ENCODE assay signal across 10 cellular contexts in the genomic region with DNA sequence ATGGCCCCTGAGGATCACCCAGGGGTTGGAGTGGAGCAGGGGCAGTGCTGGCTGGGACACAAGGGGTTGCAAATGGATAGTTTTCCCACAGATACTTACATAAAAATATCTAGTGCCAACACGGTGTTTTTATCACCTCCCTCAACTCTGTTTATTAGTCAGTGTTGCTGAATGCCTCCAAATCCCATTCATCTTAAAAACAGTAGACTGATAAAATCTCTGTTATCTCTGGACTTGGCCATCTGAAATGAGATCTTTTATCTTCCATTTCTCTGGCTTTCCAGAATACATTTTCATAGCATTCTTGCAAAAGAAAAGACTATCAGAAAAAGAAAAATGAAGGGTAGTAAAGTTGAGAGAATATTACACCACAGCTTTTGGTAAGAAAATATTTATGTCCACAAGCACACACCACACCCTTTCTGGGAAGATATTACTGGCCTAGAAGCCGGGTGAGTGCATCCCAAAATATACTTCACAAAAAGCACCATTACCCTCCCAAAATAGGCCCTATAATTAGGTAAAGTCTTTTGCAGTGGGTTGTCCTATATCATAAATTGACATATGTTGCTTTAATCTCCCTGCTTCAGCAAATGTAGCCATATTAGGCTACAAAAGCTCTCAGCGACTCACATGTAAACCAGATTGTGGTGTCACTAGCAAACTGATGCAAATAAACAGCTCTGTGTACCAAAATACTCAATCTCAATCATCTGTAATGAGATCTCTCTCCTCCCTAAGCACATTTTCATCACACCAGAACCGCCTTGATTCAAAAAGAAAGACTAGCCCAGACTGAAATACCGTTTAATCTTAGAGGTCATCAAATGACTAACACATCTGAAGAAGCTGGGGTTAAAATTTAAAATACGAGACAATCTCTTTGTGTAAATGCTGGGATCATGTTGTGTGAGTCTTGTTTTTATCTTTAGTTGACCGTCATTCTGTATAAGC.
A peak's percentile ranks its signal among the peaks of the same experiment; 100 is the strongest.
DNase-seq lines count a peak whose midpoint lies in the region; ATAC-seq and TF ChIP-seq lines count a peak whose summit lies in the region.
"Had no signal": no experiment of that assay in that cellular context is flagged by ENCODE, and none has a peak within 500 bp of the region (broad histone marks: within the 10 kb centered on the region; RNA-seq: fewer than 3 reads in every experiment).

No MANE protein-coding gene starts in this region.

- H3K9ac ChIP-seq in parathyroid adenoma, result no peak overlapping the region

- DNase-seq in GM10266 (ENCODE audit: extremely low spot score) (peak; percentile 23), NCI-H2171 (lab: John Stamatoyannopoulos, UW) (peak; percentile 30), GM20000 (ENCODE audit: low spot score) (no peak), ascending aorta (ENCODE audit: low spot score in 2 of 2) (no peak), CD14-positive monocyte (ENCODE audit: low spot score) (no peak)
- DNase-seq: activated CD8-positive, alpha-beta memory T cell treated with anti-CD3 and anti-CD28 coated beads, Interleukin-2, amount 50 U/mL, for 48 hours; DMS79 had no signal

- ATAC-seq in GM18498 (IDR thresholded peaks at IDR 0.05; ENCODE audit: unreplicated experiment), result no peak

- H3K4me1 ChIP-seq in parathyroid adenoma (peaks cover 13% of the 10 kb centered on the region), ascending aorta (peaks cover 0 to 3% of the 10 kb centered on the region in 2 donors)

- H3K27ac Mint-ChIP-seq in brain, result peak overlapping the region; percentile 22 to 89 (median 76)
- peak overlapping the region in 1 of 7 donors; percentile 50 for H3K27ac Mint-ChIP-seq in CD14-positive monocyte

- H3K27ac ChIP-seq in parathyroid adenoma, result peak overlapping the region; percentile 17
- H3K27ac ChIP-seq in ascending aorta, result no peak overlapping the region

- H3K4me1 Mint-ChIP-seq in brain (peaks cover 86% of the 10 kb centered on the region), CD14-positive monocyte (peaks cover 8% of the 10 kb centered on the region)

- TF ChIP-seq CTCF in GM10266 (IDR thresholded peaks at IDR 0.05; ENCODE audit: control insufficient read depth, insufficient read depth, low read depth, missing control alignments), result no peak
- TF ChIP-seq CTCF in brain (conservative IDR thresholded peaks at IDR 0.05), result no peak
- no peak for TF ChIP-seq CTCF in parathyroid adenoma (IDR thresholded peaks at IDR 0.05)
- TF ChIP-seq CTCF in GM20000 (IDR thresholded peaks at IDR 0.05; ENCODE audit: extremely low read depth, missing control alignments), result no peak
- TF ChIP-seq CTCF in ascending aorta (IDR thresholded peaks at IDR 0.05), result no peak
- no peak for TF ChIP-seq CTCF in CD14-positive monocyte (IDR thresholded peaks at IDR 0.05)

- peaks cover 49% of the 10 kb centered on the region for H3K36me3 Mint-ChIP-seq in brain
- peaks cover 52 to 66% of the 10 kb centered on the region in 2 donors for H3K36me3 Mint-ChIP-seq in CD14-positive monocyte

- peak overlapping the region; percentile 21 for H2AFZ ChIP-seq in parathyroid adenoma

- peaks cover 3% of the 10 kb centered on the region for H3K79me2 ChIP-seq in parathyroid adenoma

- H3K4me3 ChIP-seq in parathyroid adenoma (ENCODE audit: low read depth, low read length) (no peak overlapping the region), ascending aorta (no peak overlapping the region)

- no peaks in the 10 kb centered on the region for H3K27me3 ChIP-seq in parathyroid adenoma (ENCODE audit: control insufficient read depth, insufficient read depth, low read length)
- H3K27me3 ChIP-seq in ascending aorta, result no peaks in the 10 kb centered on the region

- H3K9me3 ChIP-seq in parathyroid adenoma (ENCODE audit: control insufficient read depth, low read length), result no peaks in the 10 kb centered on the region
- H3K9me3 ChIP-seq in ascending aorta, result no peaks in the 10 kb centered on the region

- H3K36me3 ChIP-seq in parathyroid adenoma (ENCODE audit: control insufficient read depth, insufficient read depth, low read length), result no peaks in the 10 kb centered on the region
- no peaks in the 10 kb centered on the region for H3K36me3 ChIP-seq in ascending aorta

- intact Hi-C loops in ascending aorta (cut with DNase I) (no loop called here), CD14-positive monocyte (cut with micrococcal nuclease) (no loop called here)

- no peaks in the 10 kb centered on the region for H3K27me3 Mint-ChIP-seq in brain
- H3K27me3 Mint-ChIP-seq in CD14-positive monocyte (ENCODE audit: low read depth in 3 of 3), result no peaks in the 10 kb centered on the region

- H3K9me3 Mint-ChIP-seq in brain (no peaks in the 10 kb centered on the region), CD14-positive monocyte (no peaks in the 10 kb centered on the region)

- H3K4me2 ChIP-seq in parathyroid adenoma (ENCODE audit: low read length), result no peak overlapping the region

- H3K4me3 Mint-ChIP-seq in brain (peak overlapping the region in 3 of 5 experiments; percentile 2 to 28 (median 15)), CD14-positive monocyte (no peak overlapping the region)

Comparison
In these comparisons a context has a peak if more than half of its experiments do, and no peak if none do; other contexts are left out.
1. DNase-seq: peak in GM10266 (single experiment) and NCI-H2171 (single experiment); none in GM20000 (single experiment), ascending aorta (0 of 2) and CD14-positive monocyte (single experiment).
2. H3K4me3 Mint-ChIP-seq: peak in brain (3 of 5); none in CD14-positive monocyte (0 of 2).